ENCODE assay signal across 23 cellular contexts in the genomic region with DNA sequence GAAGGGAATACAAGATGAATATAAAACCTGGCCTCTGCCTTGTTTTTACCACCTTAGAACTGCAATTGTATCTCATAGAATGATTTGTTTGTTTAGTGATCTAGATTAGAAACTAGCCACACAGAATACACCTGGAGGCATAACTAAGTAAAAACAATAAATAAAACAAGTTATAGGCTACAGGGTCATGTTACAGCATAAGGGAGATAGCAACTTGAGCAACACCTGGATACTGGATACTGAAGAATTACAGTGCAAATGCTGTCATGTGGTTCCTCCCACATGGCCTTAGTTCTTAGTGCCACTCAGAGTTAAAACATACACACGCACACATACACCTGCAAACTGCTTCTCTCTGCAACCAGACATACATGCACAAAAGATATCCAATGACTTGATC.
DNase-seq lines count a peak whose midpoint lies in the region; ATAC-seq and TF ChIP-seq lines count a peak whose summit lies in the region.
"Had no signal": no experiment of that assay in that cellular context is flagged by ENCODE, and none has a peak within 500 bp of the region (broad histone marks: within the 10 kb centered on the region; RNA-seq: fewer than 3 reads in every experiment).

No MANE protein-coding gene starts in this region.

- H4K20me1 ChIP-seq in smooth muscle cell (ENCODE audit: low read depth) = no peaks in the 10 kb centered on the region
- H4K20me1 ChIP-seq: BLaER1 treated with 17β-estradiol and CSF1 and Interleukin-3, amounts not matched to agents 10 nM and 100 nM had no signal

- no peak for TF ChIP-seq CTCF in smooth muscle cell (IDR thresholded peaks at IDR 0.05; ENCODE audit: borderline replicate concordance, insufficient read depth, poor library complexity, severe bottlenecking)

- H3K27ac Mint-ChIP-seq in T-cell = peak overlapping the region; percentile 44 to 49
- H3K27ac Mint-ChIP-seq: activated CD8-positive, alpha-beta T cell treated with anti-CD3 and anti-CD28 coated beads for 36 hours; activated T-cell treated with anti-CD3 and anti-CD28 coated beads, Interleukin-2, amount 50 U/mL, for 24 hours; stimulated activated effector memory CD8-positive, alpha-beta T cell treated with anti-CD3 and anti-CD28 coated beads, Interleukin-12 subunit alpha, Interleukin-12 subunit beta, amount 100 ng/mL, for 72 hours; T-helper 1 cell treated with Interleukin-12 subunit alpha and Interleukin-12 subunit beta and Interleukin-4 antibody, amounts not matched to agents 30 μg/mL and 1 μg/mL, for 36 hours had no signal

- H3K27ac ChIP-seq in smooth muscle cell (ENCODE audit: low read depth) = no peak overlapping the region
- H3K27ac ChIP-seq: BLaER1 treated with 17β-estradiol and CSF1 and Interleukin-3, amounts not matched to agents 10 nM and 100 nM; right atrium auricular region; WERI-Rb-1 had no signal

- WGBS in smooth muscle cell (ENCODE audit: low lambda C conversion rate) = 88% methylated on average over 1 of the region's 1 CpG

- POLR2A ChIA-PET in T-cell (lab: Charles Lee) = no interaction called here

- CTCF ChIA-PET in T-cell (lab: Charles Lee) = no interaction called here

- no peaks in the 10 kb centered on the region for H3K27me3 Mint-ChIP-seq in T-cell
- H3K27me3 Mint-ChIP-seq: activated CD8-positive, alpha-beta T cell treated with anti-CD3 and anti-CD28 coated beads for 36 hours; activated T-cell treated with anti-CD3 and anti-CD28 coated beads, Interleukin-2, amount 50 U/mL, for 24 hours had no signal

- H3K9me3 Mint-ChIP-seq in T-cell = no peaks in the 10 kb centered on the region
- H3K9me3 Mint-ChIP-seq: activated T-cell treated with anti-CD3 and anti-CD28 coated beads, Interleukin-2, amount 50 U/mL, for 24 hours; stimulated activated effector memory CD8-positive, alpha-beta T cell treated with anti-CD3 and anti-CD28 coated beads, Interleukin-12 subunit alpha, Interleukin-12 subunit beta, amount 100 ng/mL, for 72 hours had no signal

- no peak overlapping the region for H3K9ac ChIP-seq in smooth muscle cell (ENCODE audit: low read depth)
- H3K9ac ChIP-seq: BLaER1 treated with 17β-estradiol and CSF1 and Interleukin-3, amounts not matched to agents 10 nM and 100 nM had no signal

- H3K4me1 ChIP-seq in smooth muscle cell (ENCODE audit: low read depth) = no peaks in the 10 kb centered on the region
- H3K4me1 ChIP-seq: right atrium auricular region had no signal

- ATAC-seq in T-cell (replicated peaks in 1 of 4) = no peak
- no peak for ATAC-seq in GM18858 (IDR thresholded peaks at IDR 0.05; ENCODE audit: unreplicated experiment)
- ATAC-seq in GM21447 (IDR thresholded peaks at IDR 0.05; ENCODE audit: unreplicated experiment) = no peak
- ATAC-seq: activated CD8-positive, alpha-beta T cell treated with anti-CD3 and anti-CD28 coated beads for 36 hours; stimulated activated effector memory CD8-positive, alpha-beta T cell treated with anti-CD3 and anti-CD28 coated beads, Interleukin-12 subunit alpha, Interleukin-12 subunit beta, amount 100 ng/mL, for 72 hours had no signal

- no peak overlapping the region for H3K4me2 ChIP-seq in smooth muscle cell

- H3K4me3 ChIP-seq in smooth muscle cell = no peak overlapping the region
- H3K4me3 ChIP-seq: BLaER1 treated with 17β-estradiol and CSF1 and Interleukin-3, amounts not matched to agents 10 nM and 100 nM; MG63; right atrium auricular region had no signal

- H3K4me3 Mint-ChIP-seq in T-cell = peak overlapping the region in 1 of 3 donors; percentile 21
- H3K4me3 Mint-ChIP-seq: activated CD8-positive, alpha-beta T cell treated with anti-CD3 and anti-CD28 coated beads for 36 hours; activated T-cell treated with anti-CD3 and anti-CD28 coated beads, Interleukin-2, amount 50 U/mL, for 24 hours; neural crest cell; stimulated activated effector memory CD8-positive, alpha-beta T cell treated with anti-CD3 and anti-CD28 coated beads, Interleukin-12 subunit alpha, Interleukin-12 subunit beta, amount 100 ng/mL, for 72 hours; T-helper 1 cell treated with Interleukin-12 subunit alpha and Interleukin-12 subunit beta and Interleukin-4 antibody, amounts not matched to agents 30 μg/mL and 1 μg/mL, for 36 hours had no signal

- H3K79me2 ChIP-seq in smooth muscle cell (ENCODE audit: low read depth) = no peaks in the 10 kb centered on the region

- H3K36me3 Mint-ChIP-seq in T-cell = peaks cover 3% of the 10 kb centered on the region
- H3K36me3 Mint-ChIP-seq: stimulated activated effector memory CD8-positive, alpha-beta T cell treated with anti-CD3 and anti-CD28 coated beads, Interleukin-12 subunit alpha, Interleukin-12 subunit beta, amount 100 ng/mL, for 72 hours had no signal

- H3K4me1 Mint-ChIP-seq in T-cell = peaks cover 22 to 30% (median 23%) of the 10 kb centered on the region in 3 donors

- DNase-seq in NCI-H2196 treated with DMSO at 0.1 percent for 48 hours (lab: John Stamatoyannopoulos, UW; ENCODE audit: unreplicated experiment) (peak; percentile 46), NCI-H2196 (lab: John Stamatoyannopoulos, UW; ENCODE audit: unreplicated experiment) (no peak), NCI-H2081 (lab: John Stamatoyannopoulos, UW) (peak; percentile 51 to 83), T-cell (no peak), renal cortical epithelial cell (ENCODE audit: low read depth) (peak; percentile 21), smooth muscle cell (lab: John Stamatoyannopoulos, UW; ENCODE audit: unreplicated experiment) (no peak)
- DNase-seq: activated CD8-positive, alpha-beta T cell treated with anti-CD3 and anti-CD28 coated beads for 36 hours; activated naive CD4-positive, alpha-beta T cell treated with anti-CD3 and anti-CD28 coated beads, Interleukin-2, amount 50 U/mL, for 16 hours; activated T-cell treated with anti-CD3 and anti-CD28 coated beads, Interleukin-2, amount 50 U/mL, for 24 hours; foreskin fibroblast; GOT3; MG63; NCI-H2227 treated with DMSO at 0.1 percent for 48 hours; SIG-M5; stimulated activated CD4-positive, alpha-beta T cell treated with anti-CD3 and anti-CD28 coated beads, Interleukin-15, amount 100 ng/mL, for 24 hours; WERI-Rb-1 had no signal

- H3F3A ChIP-seq in smooth muscle cell (ENCODE audit: low read depth) = no peaks in the 10 kb centered on the region

- no peaks in the 10 kb centered on the region for H3K36me3 ChIP-seq in smooth muscle cell (ENCODE audit: low read depth)
- H3K36me3 ChIP-seq: BLaER1 treated with 17β-estradiol and CSF1 and Interleukin-3, amounts not matched to agents 10 nM and 100 nM; MG63; right atrium auricular region; WERI-Rb-1 had no signal

- H3K27me3 ChIP-seq in smooth muscle cell (ENCODE audit: low read depth) = no peaks in the 10 kb centered on the region
- H3K27me3 ChIP-seq: BLaER1 treated with 17β-estradiol and CSF1 and Interleukin-3, amounts not matched to agents 10 nM and 100 nM; MG63; right atrium auricular region had no signal

- H2AFZ ChIP-seq in smooth muscle cell (ENCODE audit: low read depth) = no peak overlapping the region

- no peaks in the 10 kb centered on the region for H3K9me3 ChIP-seq in smooth muscle cell (replicated peaks; ENCODE audit: low read depth)
- H3K9me3 ChIP-seq: MG63, right atrium auricular region had no signal

Comparison
In these comparisons a context has a peak if more than half of its experiments do, and no peak if none do; other contexts are left out.
1. DNase-seq: peak in NCI-H2196 treated with DMSO at 0.1 percent for 48 hours (single experiment), NCI-H2081 (2 of 2) and renal cortical epithelial cell (single experiment); none in NCI-H2196 (single experiment), T-cell (0 of 34) and smooth muscle cell (single experiment).